In genomic region chr6:129646140-129646569, GRCh38 we compare ENCODE assay signal across 18 cellular contexts.
DNase-seq lines count a peak whose midpoint lies in the region; ATAC-seq, FAIRE-seq and TF ChIP-seq lines count a peak whose summit lies in the region.
"Had no signal": no experiment of that assay in that cellular context is flagged by ENCODE, and none has a peak within 500 bp of the region (broad histone marks: within the 10 kb centered on the region; RNA-seq: fewer than 3 reads in every experiment).

No MANE protein-coding gene starts in this region.

- H3K9ac ChIP-seq in SK-N-MC (ENCODE audit: insufficient read length) (peak overlapping the region; percentile 74), smooth muscle cell (ENCODE audit: low read depth) (no peak overlapping the region)

- FAIRE-seq in HTR-8/SVneo (lab: Jason Lieb, UNC), result no peak

- H3K27me3 ChIP-seq in left lung (no peaks in the 10 kb centered on the region), smooth muscle cell (ENCODE audit: low read depth) (no peaks in the 10 kb centered on the region)
- no peaks in the 10 kb centered on the region for H3K27me3 ChIP-seq in naive thymus-derived CD4-positive, alpha-beta T cell (ENCODE audit: control insufficient read depth in 2 of 2, insufficient read depth in 2 of 2, low read length in 2 of 2)

- H3K36me3 Mint-ChIP-seq in naive thymus-derived CD4-positive, alpha-beta T cell, result peaks cover 0 to 5% (median 0%) of the 10 kb centered on the region in 5 donors
- H3K36me3 Mint-ChIP-seq: naive thymus-derived CD8-positive, alpha-beta T cell had no signal

- no peaks in the 10 kb centered on the region for H3K36me3 ChIP-seq in SK-N-MC (ENCODE audit: insufficient read depth, low read length)
- peaks cover 0 to 3% of the 10 kb centered on the region in 2 donors for H3K36me3 ChIP-seq in left lung
- no peaks in the 10 kb centered on the region for H3K36me3 ChIP-seq in smooth muscle cell (ENCODE audit: low read depth)
- H3K36me3 ChIP-seq in naive thymus-derived CD4-positive, alpha-beta T cell (ENCODE audit: control insufficient read depth in 2 of 3, insufficient read depth in 3 of 3, low read length in 3 of 3), result no peaks in the 10 kb centered on the region
- H3K36me3 ChIP-seq: WERI-Rb-1 had no signal

- H3K4me3 ChIP-seq in SK-N-MC (peak overlapping the region; percentile 76), left lung (no peak overlapping the region), smooth muscle cell (no peak overlapping the region)
- H3K4me3 ChIP-seq in naive thymus-derived CD4-positive, alpha-beta T cell (ENCODE audit: low read length), result no peak overlapping the region

- peaks cover 0 to 5% (median 0%) of the 10 kb centered on the region in 7 donors for H3K4me1 Mint-ChIP-seq in naive thymus-derived CD4-positive, alpha-beta T cell
- H3K4me1 Mint-ChIP-seq: activated T-helper 17 cell treated with anti-CD3 and anti-CD28 coated beads, Interleukin-2, amount 50 U/mL, for 72 hours; naive thymus-derived CD8-positive, alpha-beta T cell had no signal

- no peak overlapping the region for H3K27ac Mint-ChIP-seq in naive thymus-derived CD4-positive, alpha-beta T cell
- H3K27ac Mint-ChIP-seq: activated T-helper 17 cell treated with anti-CD3 and anti-CD28 coated beads, Interleukin-2, amount 50 U/mL, for 72 hours; effector memory CD8-positive, alpha-beta T cell; naive thymus-derived CD8-positive, alpha-beta T cell; T-cell had no signal

- H3K9me3 ChIP-seq in SK-N-MC (ENCODE audit: low read depth, low read length), result no peaks in the 10 kb centered on the region
- no peaks in the 10 kb centered on the region for H3K9me3 ChIP-seq in left lung
- no peaks in the 10 kb centered on the region for H3K9me3 ChIP-seq in smooth muscle cell (replicated peaks; ENCODE audit: low read depth)
- H3K9me3 ChIP-seq in naive thymus-derived CD4-positive, alpha-beta T cell (ENCODE audit: control insufficient read depth in 2 of 3, low read length in 3 of 3), result no peaks in the 10 kb centered on the region

- peaks cover 7% of the 10 kb centered on the region for H3F3A ChIP-seq in smooth muscle cell (ENCODE audit: low read depth)

- peaks cover 0 to 8% (median 0%) of the 10 kb centered on the region in 5 donors for H3K27me3 Mint-ChIP-seq in naive thymus-derived CD4-positive, alpha-beta T cell
- H3K27me3 Mint-ChIP-seq: activated T-helper 17 cell treated with anti-CD3 and anti-CD28 coated beads, Interleukin-2, amount 50 U/mL, for 72 hours; effector memory CD8-positive, alpha-beta T cell; T-cell had no signal

- no peak overlapping the region for H3K4me2 ChIP-seq in smooth muscle cell

- H4K20me1 ChIP-seq in smooth muscle cell (ENCODE audit: low read depth), result no peaks in the 10 kb centered on the region

- CTCF ChIA-PET in naive thymus-derived CD4-positive, alpha-beta T cell (lab: Charles Lee), result no interaction called here

- POLR2A ChIA-PET in naive thymus-derived CD4-positive, alpha-beta T cell (lab: Charles Lee), result no interaction called here

- H3K4me1 ChIP-seq in left lung (peaks cover 20 to 36% of the 10 kb centered on the region in 2 donors), smooth muscle cell (ENCODE audit: low read depth) (peaks cover 7% of the 10 kb centered on the region)
- H3K4me1 ChIP-seq in naive thymus-derived CD4-positive, alpha-beta T cell (ENCODE audit: control insufficient read depth in 2 of 2, insufficient read depth in 2 of 2, low read length in 2 of 2), result no peaks in the 10 kb centered on the region

- ATAC-seq in HG03521 (IDR thresholded peaks at IDR 0.05; ENCODE audit: unreplicated experiment), result peak; percentile 3
- no peak for ATAC-seq in left lung
- ATAC-seq in naive thymus-derived CD4-positive, alpha-beta T cell, result no peak
- ATAC-seq: activated T-helper 17 cell treated with anti-CD3 and anti-CD28 coated beads, Interleukin-2, amount 50 U/mL, for 72 hours; effector memory CD8-positive, alpha-beta T cell; naive thymus-derived CD8-positive, alpha-beta T cell; T-cell had no signal

- 90% methylated on average over 2 of the region's 2 CpGs for WGBS in smooth muscle cell (ENCODE audit: low lambda C conversion rate)

- no peak for TF ChIP-seq CTCF in left lung (IDR thresholded peaks at IDR 0.05)
- TF ChIP-seq CTCF in smooth muscle cell (IDR thresholded peaks at IDR 0.05; ENCODE audit: borderline replicate concordance, insufficient read depth, poor library complexity, severe bottlenecking), result no peak

- H3K79me2 ChIP-seq in smooth muscle cell (ENCODE audit: low read depth), result no peaks in the 10 kb centered on the region

- intact Hi-C loops in left lung (cut with DNase I), result no loop called here
- intact Hi-C loops in naive thymus-derived CD4-positive, alpha-beta T cell (cut with micrococcal nuclease), result no loop called here

- no peaks in the 10 kb centered on the region for H3K9me3 Mint-ChIP-seq in naive thymus-derived CD4-positive, alpha-beta T cell
- H3K9me3 Mint-ChIP-seq: activated T-helper 17 cell treated with anti-CD3 and anti-CD28 coated beads, Interleukin-2, amount 50 U/mL, for 72 hours; effector memory CD8-positive, alpha-beta T cell; naive thymus-derived CD8-positive, alpha-beta T cell; T-cell had no signal

- H3K27ac ChIP-seq in SK-N-MC (peak overlapping the region; percentile 95), left lung (peak overlapping the region; percentile 14 to 34), smooth muscle cell (ENCODE audit: low read depth) (peak overlapping the region; percentile 44)
- no peak overlapping the region for H3K27ac ChIP-seq in naive thymus-derived CD4-positive, alpha-beta T cell (ENCODE audit: low read depth, low read length)
- H3K27ac ChIP-seq: WERI-Rb-1 had no signal

- H3K4me3 Mint-ChIP-seq in naive thymus-derived CD4-positive, alpha-beta T cell, result no peak overlapping the region
- H3K4me3 Mint-ChIP-seq: activated T-helper 17 cell treated with anti-CD3 and anti-CD28 coated beads, Interleukin-2, amount 50 U/mL, for 72 hours; effector memory CD8-positive, alpha-beta T cell; naive thymus-derived CD8-positive, alpha-beta T cell; T-cell had no signal

- DNase-seq in SK-N-MC (ENCODE audit: low read depth, low spot score) (no peak), left lung (no peak), smooth muscle cell (lab: John Stamatoyannopoulos, UW; ENCODE audit: unreplicated experiment) (no peak), HTR-8/SVneo (ENCODE audit: insufficient read length, low spot score) (no peak), NCI-H524 treated with DMSO at 0.1 percent for 48 hours (lab: John Stamatoyannopoulos, UW) (no peak)
- no peak for DNase-seq in naive thymus-derived CD4-positive, alpha-beta T cell
- DNase-seq: activated CD8-positive, alpha-beta memory T cell treated with anti-CD3 and anti-CD28 coated beads for 24 hours; amniotic stem cell; cerebellar nuclear complex; effector memory CD8-positive, alpha-beta T cell; naive thymus-derived CD8-positive, alpha-beta T cell; NCI-H1048; NCI-H82; substantia nigra; T-cell; WERI-Rb-1 had no signal

- H2AFZ ChIP-seq in smooth muscle cell (ENCODE audit: low read depth), result no peak overlapping the region
